Comparison of ENCODE assay signal across 10 cellular contexts in the genomic region with DNA sequence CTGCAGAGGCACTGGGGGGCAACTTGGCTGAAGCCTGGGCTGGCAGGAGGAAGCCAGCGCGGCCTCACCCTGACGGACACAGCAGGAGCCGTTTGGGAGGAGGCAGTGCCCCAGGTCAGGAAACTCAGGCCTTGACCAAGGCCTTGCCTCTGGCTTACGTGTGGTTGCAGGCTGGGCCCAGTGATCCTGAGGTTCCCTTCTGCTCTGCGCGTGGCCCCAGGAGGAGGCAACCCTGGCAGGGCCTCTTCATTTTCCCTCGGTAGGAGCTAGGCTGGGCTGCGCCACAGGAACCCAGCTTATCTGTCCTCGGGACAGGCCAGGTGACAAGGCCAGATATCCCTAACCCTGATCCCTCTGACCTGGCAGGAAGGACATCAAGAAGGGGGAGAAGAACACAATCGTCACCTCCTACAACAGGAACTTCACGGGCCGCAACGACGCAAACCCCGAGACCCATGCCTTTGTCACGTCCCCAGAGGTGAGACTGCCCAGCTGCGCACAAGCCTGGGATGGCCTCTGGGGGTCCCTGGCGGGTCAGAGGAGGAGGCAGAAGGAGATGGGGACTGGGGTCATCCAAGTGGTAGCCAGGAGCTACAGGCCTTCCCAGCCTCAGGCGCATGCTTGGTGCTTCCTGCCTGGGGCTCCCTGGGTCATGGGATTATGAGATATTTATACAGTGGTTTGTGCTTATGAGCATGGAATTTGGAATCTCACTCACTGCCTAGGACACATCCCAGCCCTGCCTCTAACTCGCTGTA. TPM values are rescaled to one million over a fixed set of nuclear protein-coding genes. Genes with fewer than 3 reads are reported as not detected.
DNase-seq lines count a peak whose midpoint lies in the region; ATAC-seq and TF ChIP-seq lines count a peak whose summit lies in the region.
"Had no signal": no experiment of that assay in that cellular context is flagged by ENCODE, and none has a peak within 500 bp of the region (broad histone marks: within the 10 kb centered on the region; RNA-seq: fewer than 3 reads in every experiment).

No MANE protein-coding gene starts in this region.

- H3K27ac ChIP-seq in coronary artery (peak overlapping the region; percentile 92 to 96), upper lobe of right lung (peak overlapping the region; percentile 85)

- H3K4me1 Mint-ChIP-seq in activated T-cell treated with anti-CD3 and anti-CD28 coated beads, Interleukin-2, amount 50 U/mL, for 24 hours (ENCODE audit: low read depth) = peaks cover 17% of the 10 kb centered on the region
- peaks cover 15% of the 10 kb centered on the region for H3K4me1 Mint-ChIP-seq in activated T-cell treated with anti-CD3 and anti-CD28 coated beads, Interleukin-2, amount 50 U/mL, for 4 hours (ENCODE audit: low read depth)

- no peaks in the 10 kb centered on the region for H3K4me1 ChIP-seq in mucosa of descending colon (ENCODE audit: low read depth)
- H3K4me1 ChIP-seq in upper lobe of right lung = peaks cover 28% of the 10 kb centered on the region

- H3K4me3 Mint-ChIP-seq in activated T-cell treated with anti-CD3 and anti-CD28 coated beads, Interleukin-2, amount 50 U/mL, for 24 hours = no peak overlapping the region
- no peak overlapping the region for H3K4me3 Mint-ChIP-seq in activated T-cell treated with anti-CD3 and anti-CD28 coated beads, Interleukin-2, amount 50 U/mL, for 4 hours
- H3K4me3 Mint-ChIP-seq: dendritic cell treated with granulocyte-macrophage colony-stimulating factor and Interleukin-4, amounts not matched to agents 40 ng/mL and 50 ng/mL, for 4 days had no signal

- H3K36me3 ChIP-seq in mucosa of descending colon (ENCODE audit: low read depth) (peaks cover 5% of the 10 kb centered on the region), upper lobe of right lung (peaks cover 60% of the 10 kb centered on the region)

- no peaks in the 10 kb centered on the region for H3K27me3 ChIP-seq in upper lobe of right lung

- H3K9me3 ChIP-seq in mucosa of descending colon (no peaks in the 10 kb centered on the region), upper lobe of right lung (no peaks in the 10 kb centered on the region)

- H3K27ac Mint-ChIP-seq in activated T-cell treated with anti-CD3 and anti-CD28 coated beads, Interleukin-2, amount 50 U/mL, for 24 hours = peak overlapping the region; percentile 89

- intact Hi-C loops in mucosa of descending colon (cut with DNase I, micrococcal nuclease) (no loop called here), upper lobe of right lung (cut with DNase I) (no loop called here)

- no peak for TF ChIP-seq CTCF in coronary artery (IDR thresholded peaks at IDR 0.05)
- TF ChIP-seq CTCF in mucosa of descending colon (IDR thresholded peaks at IDR 0.05) = no peak
- peak; percentile 11 for TF ChIP-seq CTCF in upper lobe of right lung (IDR thresholded peaks at IDR 0.05)

- no peak for ATAC-seq in activated T-cell treated with anti-CD3 and anti-CD28 coated beads, Interleukin-2, amount 50 U/mL, for 4 hours
- ATAC-seq in mucosa of descending colon = peak; percentile 19
- peak; percentile 27 for ATAC-seq in upper lobe of right lung
- no peak for ATAC-seq in GM19035 (IDR thresholded peaks at IDR 0.05; ENCODE audit: unreplicated experiment)

- H3K9me3 Mint-ChIP-seq in activated T-cell treated with anti-CD3 and anti-CD28 coated beads, Interleukin-2, amount 50 U/mL, for 24 hours = no peaks in the 10 kb centered on the region
- no peaks in the 10 kb centered on the region for H3K9me3 Mint-ChIP-seq in activated T-cell treated with anti-CD3 and anti-CD28 coated beads, Interleukin-2, amount 50 U/mL, for 4 hours
- H3K9me3 Mint-ChIP-seq: dendritic cell treated with granulocyte-macrophage colony-stimulating factor and Interleukin-4, amounts not matched to agents 40 ng/mL and 50 ng/mL, for 4 days had no signal

- H3K36me3 Mint-ChIP-seq in activated T-cell treated with anti-CD3 and anti-CD28 coated beads, Interleukin-2, amount 50 U/mL, for 24 hours (ENCODE audit: low read depth) = peaks cover 81% of the 10 kb centered on the region
- peaks cover 2% of the 10 kb centered on the region for H3K36me3 Mint-ChIP-seq in activated T-cell treated with anti-CD3 and anti-CD28 coated beads, Interleukin-2, amount 50 U/mL, for 4 hours (ENCODE audit: insufficient read depth)

- H3K27me3 Mint-ChIP-seq in activated T-cell treated with anti-CD3 and anti-CD28 coated beads, Interleukin-2, amount 50 U/mL, for 24 hours = no peaks in the 10 kb centered on the region
- H3K27me3 Mint-ChIP-seq in activated T-cell treated with anti-CD3 and anti-CD28 coated beads, Interleukin-2, amount 50 U/mL, for 4 hours (ENCODE audit: low read depth) = no peaks in the 10 kb centered on the region
- H3K27me3 Mint-ChIP-seq: dendritic cell treated with granulocyte-macrophage colony-stimulating factor and Interleukin-4, amounts not matched to agents 40 ng/mL and 50 ng/mL, for 4 days had no signal

- DNase-seq in activated T-cell treated with anti-CD3 and anti-CD28 coated beads, Interleukin-2, amount 50 U/mL, for 24 hours = peak; percentile 37
- no peak for DNase-seq in activated T-cell treated with anti-CD3 and anti-CD28 coated beads, Interleukin-2, amount 50 U/mL, for 4 hours
- no peak for DNase-seq in coronary artery (ENCODE audit: low spot score)
- no peak for DNase-seq in mucosa of descending colon
- DNase-seq in upper lobe of right lung = no peak
- DNase-seq in NCI-H446 treated with DMSO at 0.1 percent for 48 hours (lab: John Stamatoyannopoulos, UW) = no peak
- DNase-seq in NCI-H1436 (lab: John Stamatoyannopoulos, UW) = no peak

- H3K4me3 ChIP-seq in coronary artery (peak overlapping the region; percentile 20), mucosa of descending colon (no peak overlapping the region), upper lobe of right lung (no peak overlapping the region)

RNA-seq across cellular contexts. Expression of a gene that starts 20.6 kb away (rescaled TPM):
- 100 to 1,000 TPM; 108 to 140 (median 109) TPM for total RNA-seq in activated T-cell treated with anti-CD3 and anti-CD28 coated beads, Interleukin-2, amount 50 U/mL, for 4 hours
- total RNA-seq in mucosa of descending colon = 10 to 100 TPM; 12.4 to 26.1 (median 15.7) TPM
- total RNA-seq in upper lobe of right lung = 43.7 TPM

RNA-seq across cellular contexts. Expression of a gene that starts 37.2 kb away (rescaled TPM):
- under 1 TPM in 2 of 3 donors, not detected in 1; 0.08 to 0.16 TPM for total RNA-seq in activated T-cell treated with anti-CD3 and anti-CD28 coated beads, Interleukin-2, amount 50 U/mL, for 4 hours
- total RNA-seq in mucosa of descending colon (1 to 10 TPM in 2 of 3 donors, under 1 TPM in 1; 0.26 to 1.6 (median 1.0) TPM), upper lobe of right lung (6.3 TPM)
- total RNA-seq: OCI-LY7 had no signal

RNA-seq across cellular contexts. Expression of a gene that starts 54.7 kb away (rescaled TPM):
- 100 to 1,000 TPM; 128 to 133 (median 130) TPM for total RNA-seq in activated T-cell treated with anti-CD3 and anti-CD28 coated beads, Interleukin-2, amount 50 U/mL, for 4 hours
- 100 to 1,000 TPM; 187 to 295 (median 241) TPM for total RNA-seq in mucosa of descending colon
- 84.1 TPM for total RNA-seq in upper lobe of right lung

RNA-seq across cellular contexts. Expression of a gene that starts 55.2 kb away (rescaled TPM):
- 100 to 1,000 TPM; 138 to 164 (median 144) TPM for total RNA-seq in activated T-cell treated with anti-CD3 and anti-CD28 coated beads, Interleukin-2, amount 50 U/mL, for 4 hours
- 10 to 100 TPM; 27.0 to 31.7 (median 29.7) TPM for total RNA-seq in mucosa of descending colon
- total RNA-seq in upper lobe of right lung = 32.9 TPM

Comparison
In these comparisons a context has a peak if more than half of its experiments do, and no peak if none do; other contexts are left out.
1. ATAC-seq: peak in mucosa of descending colon (single experiment) and upper lobe of right lung (single experiment); none in activated T-cell treated with anti-CD3 and anti-CD28 coated beads, Interleukin-2, amount 50 U/mL, for 4 hours (0 of 2) and GM19035 (single experiment).